8 cellular contexts compared by ENCODE assay signal in the genomic region with DNA sequence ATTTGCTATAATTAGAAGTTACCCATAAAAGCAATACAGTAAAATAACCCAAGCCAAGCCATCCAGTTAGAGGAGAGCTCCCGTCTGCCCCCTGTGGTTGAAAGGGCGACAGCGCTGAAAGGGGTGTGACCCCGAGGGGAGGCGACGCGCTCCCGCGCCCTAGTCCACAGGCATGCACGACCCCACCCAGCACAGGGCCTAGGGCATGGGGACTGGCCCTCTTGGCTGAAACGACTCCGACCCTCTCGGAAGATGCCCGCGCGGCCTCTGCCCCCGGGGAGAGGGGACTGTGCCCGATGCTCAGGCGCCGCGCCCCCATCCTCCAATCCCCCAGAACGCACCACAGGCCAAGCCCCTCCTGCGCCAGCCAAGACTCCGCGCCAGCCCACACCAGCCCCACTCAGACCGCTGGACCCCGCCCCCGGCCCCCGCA.
DNase-seq lines count a peak whose midpoint lies in the region; ATAC-seq and TF ChIP-seq lines count a peak whose summit lies in the region.

No MANE protein-coding gene starts in this region.

- TF ChIP-seq CTCF in 22Rv1 (IDR thresholded peaks at IDR 0.05) (peak; percentile 79), WTC11 (IDR thresholded peaks at IDR 0.05) (peak; percentile 48; the same call in 1 of the 2 replicates)

- H3K9ac ChIP-seq in muscle layer of colon (ENCODE audit: low read length): no peak overlapping the region

- H3K27ac ChIP-seq in 22Rv1 (peak overlapping the region; percentile 93), muscle layer of colon (ENCODE audit: low read depth, low read length) (no peak overlapping the region)

- H3K36me3 ChIP-seq in muscle layer of colon (ENCODE audit: insufficient read depth, low read length): no peaks in the 10 kb centered on the region

- CTCF ChIA-PET in WTC11 (lab: Charles Lee): interaction anchor here (0.5 to 5.1 kb wide), 58 partner anchors 9 to 1750 kb away, joined by 3 to 94 read pairs (median 4); a partner anchor contains a TSS

- H3K36me3 Mint-ChIP-seq in WTC11: peaks cover 23% of the 10 kb centered on the region
- peaks cover 14% of the 10 kb centered on the region for H3K36me3 Mint-ChIP-seq in effector memory CD8-positive, alpha-beta T cell (ENCODE audit: insufficient read depth)

- ATAC-seq in GM18873 (IDR thresholded peaks at IDR 0.05; ENCODE audit: low FRiP score, unreplicated experiment) (peak; percentile 50), HG03280 (IDR thresholded peaks at IDR 0.05; ENCODE audit: unreplicated experiment) (peak; percentile 49), WTC11 (peak; percentile 9)
- ATAC-seq in effector memory CD8-positive, alpha-beta T cell (replicated peaks): peak; percentile 76

- 0 out of 2 replicates have a peak, but pooled peaks cover 4% of the 10 kb centered on the region for H3K4me1 Mint-ChIP-seq in WTC11
- peaks cover 6% of the 10 kb centered on the region in 2 donors for H3K4me1 Mint-ChIP-seq in effector memory CD8-positive, alpha-beta T cell (ENCODE audit: low read depth in 2 of 2)

- H3K4me1 ChIP-seq in muscle layer of colon (ENCODE audit: insufficient read depth, low read length): peaks cover 7% of the 10 kb centered on the region

- no peaks in the 10 kb centered on the region for H3K9me3 ChIP-seq in muscle layer of colon (ENCODE audit: low read length)

- peak overlapping the region; percentile 16 to 35 for H3K4me3 ChIP-seq in muscle layer of colon (ENCODE audit: low read depth in 1 of 2, low read length in 2 of 2)

- no peaks in the 10 kb centered on the region for H3K9me3 Mint-ChIP-seq in WTC11
- H3K9me3 Mint-ChIP-seq in effector memory CD8-positive, alpha-beta T cell: no peaks in the 10 kb centered on the region

- H3K27ac Mint-ChIP-seq in WTC11: no peak overlapping the region
- peak overlapping the region; percentile 58 to 74 for H3K27ac Mint-ChIP-seq in effector memory CD8-positive, alpha-beta T cell

- H3K4me3 Mint-ChIP-seq in WTC11: peak overlapping the region; percentile 75
- H3K4me3 Mint-ChIP-seq in effector memory CD8-positive, alpha-beta T cell: peak overlapping the region; percentile 83 to 85

- peak; percentile 75 for DNase-seq in WTC11 (ENCODE audit: low spot score)
- peak; percentile 55 to 57 (median 56) for DNase-seq in effector memory CD8-positive, alpha-beta T cell
- peak; percentile 27 for DNase-seq in stimulated activated naive CD4-positive, alpha-beta T cell treated with Interleukin-2 at 50 U/mL for 16 hours (lab: John Stamatoyannopoulos, UW)
- no peak for DNase-seq in NCI-H1105 (lab: John Stamatoyannopoulos, UW)

- no peaks in the 10 kb centered on the region for H3K27me3 Mint-ChIP-seq in WTC11 (ENCODE audit: low read depth)
- no peaks in the 10 kb centered on the region for H3K27me3 Mint-ChIP-seq in effector memory CD8-positive, alpha-beta T cell

- POLR2A ChIA-PET in WTC11 (lab: Charles Lee): no interaction called here

- peaks cover 0 to 5% of the 10 kb centered on the region in 2 donors for H3K27me3 ChIP-seq in muscle layer of colon (ENCODE audit: control insufficient read depth in 1 of 2, insufficient read depth in 2 of 2, low read length in 2 of 2)

TF ChIP-seq in WTC11, 78 proteins besides CTCF, POLR2A, EP300 and RAD21:
- TF ChIP-seq, protein P1, sequence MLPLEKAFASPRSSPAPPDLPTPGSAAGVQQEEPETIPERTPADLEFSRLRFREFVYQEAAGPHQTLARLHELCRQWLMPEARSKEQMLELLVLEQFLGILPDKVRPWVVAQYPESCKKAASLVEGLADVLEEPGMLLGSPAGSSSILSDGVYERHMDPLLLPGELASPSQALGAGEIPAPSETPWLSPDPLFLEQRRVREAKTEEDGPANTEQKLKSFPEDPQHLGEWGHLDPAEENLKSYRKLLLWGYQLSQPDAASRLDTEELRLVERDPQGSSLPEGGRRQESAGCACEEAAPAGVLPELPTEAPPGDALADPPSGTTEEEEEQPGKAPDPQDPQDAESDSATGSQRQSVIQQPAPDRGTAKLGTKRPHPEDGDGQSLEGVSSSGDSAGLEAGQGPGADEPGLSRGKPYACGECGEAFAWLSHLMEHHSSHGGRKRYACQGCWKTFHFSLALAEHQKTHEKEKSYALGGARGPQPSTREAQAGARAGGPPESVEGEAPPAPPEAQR (CRISPR knock-in tag; IDR thresholded peaks at IDR 0.05): no peak
- TF ChIP-seq, protein P2, sequence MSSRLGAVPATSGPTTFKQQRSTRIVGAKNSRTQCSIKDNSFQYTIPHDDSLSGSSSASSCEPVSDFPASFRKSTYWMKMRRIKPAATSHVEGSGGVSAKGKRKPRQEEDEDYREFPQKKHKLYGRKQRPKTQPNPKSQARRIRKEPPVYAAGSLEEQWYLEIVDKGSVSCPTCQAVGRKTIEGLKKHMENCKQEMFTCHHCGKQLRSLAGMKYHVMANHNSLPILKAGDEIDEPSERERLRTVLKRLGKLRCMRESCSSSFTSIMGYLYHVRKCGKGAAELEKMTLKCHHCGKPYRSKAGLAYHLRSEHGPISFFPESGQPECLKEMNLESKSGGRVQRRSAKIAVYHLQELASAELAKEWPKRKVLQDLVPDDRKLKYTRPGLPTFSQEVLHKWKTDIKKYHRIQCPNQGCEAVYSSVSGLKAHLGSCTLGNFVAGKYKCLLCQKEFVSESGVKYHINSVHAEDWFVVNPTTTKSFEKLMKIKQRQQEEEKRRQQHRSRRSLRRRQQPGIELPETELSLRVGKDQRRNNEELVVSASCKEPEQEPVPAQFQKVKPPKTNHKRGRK (CRISPR knock-in tag; IDR thresholded peaks at IDR 0.05; ENCODE audit: borderline replicate concordance): no peak
- TF ChIP-seq, protein P3, sequence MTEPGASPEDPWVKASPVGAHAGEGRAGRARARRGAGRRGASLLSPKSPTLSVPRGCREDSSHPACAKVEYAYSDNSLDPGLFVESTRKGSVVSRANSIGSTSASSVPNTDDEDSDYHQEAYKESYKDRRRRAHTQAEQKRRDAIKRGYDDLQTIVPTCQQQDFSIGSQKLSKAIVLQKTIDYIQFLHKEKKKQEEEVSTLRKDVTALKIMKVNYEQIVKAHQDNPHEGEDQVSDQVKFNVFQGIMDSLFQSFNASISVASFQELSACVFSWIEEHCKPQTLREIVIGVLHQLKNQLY (CRISPR knock-in tag; IDR thresholded peaks at IDR 0.05): no peak
- TF ChIP-seq FOXJ3 (CRISPR knock-in tag; IDR thresholded peaks at IDR 0.05; ENCODE audit: borderline replicate concordance): no peak

Comparison
In these comparisons a context has a peak if more than half of its experiments do, and no peak if none do; other contexts are left out.
1. ATAC-seq: peak in every context shown above with its lines; median percentile 76 in effector memory CD8-positive, alpha-beta T cell; 50 in GM18873; 49 in HG03280; 9 in WTC11.